8 cellular contexts compared by ENCODE assay signal in genomic region chrX:129932792-129933321, GRCh38. TPM values are rescaled to one million over a fixed set of nuclear protein-coding genes. Genes with fewer than 3 reads are reported as not detected.
A peak's percentile ranks its signal among the peaks of the same experiment; 100 is the strongest.
DNase-seq lines count a peak whose midpoint lies in the region; ATAC-seq, FAIRE-seq and TF ChIP-seq lines count a peak whose summit lies in the region.

No MANE protein-coding gene starts in this region.

- H3K9ac ChIP-seq in GM12878 (ENCODE audit: control insufficient read depth, insufficient read depth, low read length) = no peak overlapping the region

- H3K4me1 ChIP-seq in GM12878 (ENCODE audit: control insufficient read depth, insufficient read depth, low read length) (no peaks in the 10 kb centered on the region), left lung (no peaks in the 10 kb centered on the region), thoracic aorta (ENCODE audit: control insufficient read depth in 1 of 2, low read depth in 2 of 2) (no peaks in the 10 kb centered on the region)

- H3K36me3 ChIP-seq in GM12878 (ENCODE audit: control insufficient read depth in 2 of 2, insufficient read depth in 2 of 2, low read length in 1 of 2) = no peaks in the 10 kb centered on the region
- H3K36me3 ChIP-seq in left lung = peaks cover 0 to 1% of the 10 kb centered on the region in 2 donors
- H3K36me3 ChIP-seq in thoracic aorta = no peaks in the 10 kb centered on the region

- TF ChIP-seq CTCF in GM12878 (IDR thresholded peaks at IDR 0.05 in 2 of 3, conservative IDR thresholded peaks at IDR 0.05 in 1 of 3; ENCODE audit: control insufficient read depth in 2 of 3, extremely low read depth in 1 of 3, insufficient read depth in 1 of 3, low read depth in 3 of 3, low read length in 3 of 3) = no peak
- no peak for TF ChIP-seq CTCF in left lung (IDR thresholded peaks at IDR 0.05)
- no peak for TF ChIP-seq CTCF in thoracic aorta (IDR thresholded peaks at IDR 0.05)

- H3K4me1 Mint-ChIP-seq in activated CD8-positive, alpha-beta memory T cell treated with anti-CD3 and anti-CD28 coated beads, Interleukin-2, amount 10 ng/mL, durations not matched to agents 7 days and 5 days = peaks cover 5% of the 10 kb centered on the region

- H3K27me3 ChIP-seq in GM12878 (replicated peaks in 1 of 2; ENCODE audit: control insufficient read depth in 2 of 2, insufficient read depth in 2 of 2, low read length in 1 of 2) (no peaks in the 10 kb centered on the region), left lung (no peaks in the 10 kb centered on the region), thoracic aorta (replicated peaks; ENCODE audit: insufficient read depth) (no peaks in the 10 kb centered on the region)

- H3K27ac Mint-ChIP-seq in activated CD8-positive, alpha-beta memory T cell treated with anti-CD3 and anti-CD28 coated beads, Interleukin-2, amount 10 ng/mL, durations not matched to agents 7 days and 5 days = no peak overlapping the region

- RAD21 ChIA-PET in GM12878 (lab: Charles Lee; ENCODE audit: unreplicated experiment) = no interaction called here

- H3K36me3 Mint-ChIP-seq in activated CD8-positive, alpha-beta memory T cell treated with anti-CD3 and anti-CD28 coated beads, Interleukin-2, amount 10 ng/mL, durations not matched to agents 7 days and 5 days = peaks cover 2% of the 10 kb centered on the region

- H3K9me3 ChIP-seq in GM12878 (replicated peaks; ENCODE audit: control insufficient read depth, insufficient read depth, low read length) (no peaks in the 10 kb centered on the region; the same call in 2 of the 3 replicates), left lung (no peaks in the 10 kb centered on the region), thoracic aorta (no peaks in the 10 kb centered on the region)

- ATAC-seq in activated CD8-positive, alpha-beta memory T cell treated with anti-CD3 and anti-CD28 coated beads, Interleukin-2, amount 10 ng/mL, durations not matched to agents 7 days and 5 days = no peak
- ATAC-seq in HG03520 (IDR thresholded peaks at IDR 0.05; ENCODE audit: unreplicated experiment) = peak; percentile 13
- no peak for ATAC-seq in GM12878
- ATAC-seq in left lung = no peak
- ATAC-seq in thoracic aorta (ENCODE audit: insufficient number of reproducible peaks, low FRiP score, low read depth) = no peak

- no peaks in the 10 kb centered on the region for H3K9me3 Mint-ChIP-seq in activated CD8-positive, alpha-beta memory T cell treated with anti-CD3 and anti-CD28 coated beads, Interleukin-2, amount 10 ng/mL, durations not matched to agents 7 days and 5 days (ENCODE audit: low read depth)

- no peak for DNase-seq in activated CD8-positive, alpha-beta memory T cell treated with anti-CD3 and anti-CD28 coated beads, Interleukin-2, amount 10 ng/mL, durations not matched to agents 7 days and 5 days
- DNase-seq in activated CD8-positive, alpha-beta memory T cell treated with anti-CD3 and anti-CD28 coated beads, Interleukin-2, amount 50 U/mL, for 4 hours = no peak
- DNase-seq in GM12878 (ENCODE audit: low read depth, low spot score) (no peak), left lung (peak; percentile 40 to 82), thoracic aorta (ENCODE audit: low spot score) (no peak), SHP77 treated with DMSO at 0.1 percent for 48 hours (lab: John Stamatoyannopoulos, UW) (no peak), NCI-H1930 (lab: John Stamatoyannopoulos, UW) (no peak)

- peak overlapping the region; percentile 48 for H3K4me3 Mint-ChIP-seq in activated CD8-positive, alpha-beta memory T cell treated with anti-CD3 and anti-CD28 coated beads, Interleukin-2, amount 10 ng/mL, durations not matched to agents 7 days and 5 days

- BruUV-seq in GM12878 (replicated peaks; lab: Mats Ljungman, UMichigan) = no TSS peak

- CTCF ChIA-PET in activated CD8-positive, alpha-beta memory T cell treated with anti-CD3 and anti-CD28 coated beads, Interleukin-2, amount 10 ng/mL, durations not matched to agents 7 days and 5 days (lab: Charles Lee) = interaction anchor here (0.6 to 2.3 kb wide), 3 partner anchors 93 to 128 kb away, joined by 3 to 9 read pairs (median 3); no protein-coding TSS in a partner anchor
- CTCF ChIA-PET in GM12878 (lab: Yijun Ruan, JAX) = no interaction called here

- no peak for TF ChIP-seq EP300 in GM12878 (IDR thresholded peaks at IDR 0.05; ENCODE audit: borderline replicate concordance in 1 of 2, control insufficient read depth in 1 of 2, low read depth in 2 of 2, low read length in 2 of 2)

- peaks cover 25% of the 10 kb centered on the region for H3K27me3 Mint-ChIP-seq in activated CD8-positive, alpha-beta memory T cell treated with anti-CD3 and anti-CD28 coated beads, Interleukin-2, amount 10 ng/mL, durations not matched to agents 7 days and 5 days

- no peak overlapping the region for H3K27ac ChIP-seq in GM12878 (ENCODE audit: control insufficient read depth, insufficient read depth)
- peak overlapping the region in 1 of 2 donors; percentile 55 for H3K27ac ChIP-seq in left lung
- peak overlapping the region in 1 of 2 donors; percentile 35 for H3K27ac ChIP-seq in thoracic aorta

- no peaks in the 10 kb centered on the region for H4K20me1 ChIP-seq in GM12878 (ENCODE audit: control insufficient read depth, insufficient read depth)

- no peak for FAIRE-seq in GM12878 (lab: Jason Lieb, UNC)

- peak overlapping the region; percentile 48; the same call in 1 of the 2 replicates for H3K4me2 ChIP-seq in GM12878 (ENCODE audit: control insufficient read depth, insufficient read depth)

- in situ Hi-C loops in GM12878 (cut with MboI) = no loop called here

- H3K4me3 ChIP-seq in GM12878 = no peak overlapping the region
- H3K4me3 ChIP-seq in left lung = peak overlapping the region; percentile 15 to 56
- H3K4me3 ChIP-seq in thoracic aorta = peak overlapping the region; percentile 77

- intact Hi-C loops in GM12878 (cut with micrococcal nuclease; ENCODE audit: unreplicated experiment) = loop anchor here (10.0 kb wide), 1 partner anchor 242 kb away; the partner anchor contains the start of gene RAB33A
- intact Hi-C loops in left lung (cut with DNase I) = no loop called here

- SMC1A ChIA-PET in GM12878 (lab: Charles Lee; ENCODE audit: uncharacterized antibody, unreplicated experiment) = no interaction called here

- H2AFZ ChIP-seq in GM12878 (ENCODE audit: control insufficient read depth, low read depth, low read length) = peak overlapping the region; percentile 23; the same call in 1 of the 2 replicates

- whole genome bisulfite sequencing in GM12878 (ENCODE audit: insufficient coverage, insufficient replicate concordance, low lambda C conversion rate, missing lambda C conversion rate) = 43% methylated on average over 45 of the region's 50 CpGs

- no peak for TF ChIP-seq RAD21 in GM12878 (IDR thresholded peaks at IDR 0.05; ENCODE audit: insufficient read depth, low read depth, low read length)

- no peak for TF ChIP-seq POLR2A in GM12878 (IDR thresholded peaks at IDR 0.05; ENCODE audit: low read depth, low read length)

- POLR2A ChIA-PET in GM12878 (lab: Charles Lee) = interaction anchor here (0.6 to 0.7 kb wide), 2 partner anchors 9 to 26 kb away, joined by 3 to 6 read pairs; no protein-coding TSS in a partner anchor

- no peaks in the 10 kb centered on the region for H3K79me2 ChIP-seq in GM12878 (ENCODE audit: control insufficient read depth, insufficient read depth, low read length)

TF ChIP-seq in GM12878, 131 proteins besides CTCF, POLR2A, EP300 and RAD21 (continues in another document):
- TF ChIP-seq TARDBP (IDR thresholded peaks at IDR 0.05; ENCODE audit: borderline replicate concordance) (no peak), LARP7 (IDR thresholded peaks at IDR 0.05) (0 out of 2 replicates have a peak, but pooled peaks have one; percentile 13)

RNA-seq across cellular contexts. Expression of gene UTP14A, which starts 26.9 kb away (rescaled TPM):
- 10 to 100 TPM; 22.8 to 37.0 TPM for total RNA-seq in activated CD8-positive, alpha-beta memory T cell treated with anti-CD3 and anti-CD28 coated beads, Interleukin-2, amount 10 ng/mL, durations not matched to agents 7 days and 5 days
- 13.8 and 16.3 TPM in 2 replicates for total RNA-seq in GM12878 (2013; cell fraction: nucleolus; rRNA removed)
- total RNA-seq in GM12878 (2014; rRNA removed) (25.9 and 28.4 TPM in 2 replicates), GM12878 (2014; rRNA removed; fragmentation: Illumina TruSeq; extraction: Trizol) (44.7 and 46.7 TPM in 2 replicates), GM12878 (2021) (31.5 and 32.5 TPM in 2 replicates), left lung (10 to 100 TPM; 12.3 to 16.3 TPM), thoracic aorta (10 to 100 TPM in 1 of 2 donors, 1 to 10 TPM in 1; 8.8 to 19.1 TPM)
- polyA plus RNA-seq in GM12878 (2011; ENCODE audit: low read depth) = 15.4 TPM
- polyA plus RNA-seq in GM12878 (2011; rRNA removed) (23.2 and 29.7 TPM in 2 replicates), GM12878 (2014; fragmentation: Illumina TruSeq; extraction: Trizol) (45.6 and 49.8 TPM in 2 replicates), GM12878 (2014; fragmentation: Nextera tagmentation; extraction: Ambion mirVana) (10 to 100 TPM; 16.9 to 25.4 TPM), GM12878 (2014; rRNA removed) (26.4 and 30.4 TPM in 2 replicates), GM12878 (2016; fragmentation: Nextera tagmentation; extraction: Ambion mirVana) (10 to 100 TPM; 32.5 to 32.8 TPM)
- 12.5 and 13.6 TPM in 2 replicates for polyA plus RNA-seq in GM12878 (2011; cell fraction: cytosol; rRNA removed)
- polyA plus RNA-seq in GM12878 (2011; cell fraction: nucleus; rRNA removed) = 13.5 and 20.6 TPM in 2 replicates
- polyA plus RNA-seq in GM12878 (2012) = 15.7 and 21.1 TPM in 2 replicates
- polyA minus RNA-seq in GM12878 (2011; rRNA and poly(A)+ RNA removed) = 11.1 and 15.4 TPM in 2 replicates
- polyA minus RNA-seq in GM12878 (2011; cell fraction: cytosol; rRNA and poly(A)+ RNA removed) = 8.2 and 8.3 TPM in 2 replicates
- polyA minus RNA-seq in GM12878 (2011; cell fraction: nucleus; rRNA and poly(A)+ RNA removed) = 2.2 and 5.6 TPM in 2 replicates

RNA-seq across cellular contexts. Expression of gene BCORL1, which starts 49.6 kb away (rescaled TPM):
- 10 to 100 TPM in 1 of 2 experiments, 1 to 10 TPM in 1; 9.1 to 10.2 TPM for total RNA-seq in activated CD8-positive, alpha-beta memory T cell treated with anti-CD3 and anti-CD28 coated beads, Interleukin-2, amount 10 ng/mL, durations not matched to agents 7 days and 5 days
- total RNA-seq in GM12878 (2013; cell fraction: nucleolus; rRNA removed) = 4.6 and 5.5 TPM in 2 replicates
- total RNA-seq in GM12878 (2014; rRNA removed) (0.51 and 0.76 TPM in 2 replicates), GM12878 (2014; rRNA removed; fragmentation: Illumina TruSeq; extraction: Trizol) (0.63 and 0.64 TPM in 2 replicates), GM12878 (2021) (6.1 and 7.2 TPM in 2 replicates), left lung (10 to 100 TPM; 12.1 to 14.3 TPM), thoracic aorta (10 to 100 TPM in 1 of 2 donors, 1 to 10 TPM in 1; 8.5 to 22.3 TPM)
- 0.55 TPM for polyA plus RNA-seq in GM12878 (2011; ENCODE audit: low read depth)
- polyA plus RNA-seq in GM12878 (2011; rRNA removed) (0.14 and 0.27 TPM in 2 replicates), GM12878 (2014; fragmentation: Illumina TruSeq; extraction: Trizol) (2.3 and 2.9 TPM in 2 replicates), GM12878 (2014; fragmentation: Nextera tagmentation; extraction: Ambion mirVana) (under 1 TPM; 0.16 to 0.22 TPM), GM12878 (2014; rRNA removed) (1.3 and 1.6 TPM in 2 replicates), GM12878 (2016; fragmentation: Nextera tagmentation; extraction: Ambion mirVana) (1 to 10 TPM; 1.4 to 1.7 TPM)
- 0.33 and 0.63 TPM in 2 replicates for polyA plus RNA-seq in GM12878 (2011; cell fraction: cytosol; rRNA removed)
- 1.5 and 1.6 TPM in 2 replicates for polyA plus RNA-seq in GM12878 (2011; cell fraction: nucleus; rRNA removed)
- polyA plus RNA-seq in GM12878 (2012) = 1.9 and 2.3 TPM in 2 replicates
- 0.51 and 1.1 TPM in 2 replicates for polyA minus RNA-seq in GM12878 (2011; rRNA and poly(A)+ RNA removed)
- 1.0 and 1.6 TPM in 2 replicates for polyA minus RNA-seq in GM12878 (2011; cell fraction: cytosol; rRNA and poly(A)+ RNA removed)
- 0.85 and 1.4 TPM in 2 replicates for polyA minus RNA-seq in GM12878 (2011; cell fraction: nucleus; rRNA and poly(A)+ RNA removed)

Comparison
In these comparisons a context has a peak if more than half of its experiments do, and no peak if none do; other contexts are left out.
1. DNase-seq: peak in left lung (2 of 2); none in activated CD8-positive, alpha-beta memory T cell treated with anti-CD3 and anti-CD28 coated beads, Interleukin-2, amount 10 ng/mL, durations not matched to agents 7 days and 5 days (single experiment), activated CD8-positive, alpha-beta memory T cell treated with anti-CD3 and anti-CD28 coated beads, Interleukin-2, amount 50 U/mL, for 4 hours (single experiment), GM12878 (single experiment), thoracic aorta (single experiment), SHP77 treated with DMSO at 0.1 percent for 48 hours (single experiment) and NCI-H1930 (0 of 2).